In the genomic region with DNA sequence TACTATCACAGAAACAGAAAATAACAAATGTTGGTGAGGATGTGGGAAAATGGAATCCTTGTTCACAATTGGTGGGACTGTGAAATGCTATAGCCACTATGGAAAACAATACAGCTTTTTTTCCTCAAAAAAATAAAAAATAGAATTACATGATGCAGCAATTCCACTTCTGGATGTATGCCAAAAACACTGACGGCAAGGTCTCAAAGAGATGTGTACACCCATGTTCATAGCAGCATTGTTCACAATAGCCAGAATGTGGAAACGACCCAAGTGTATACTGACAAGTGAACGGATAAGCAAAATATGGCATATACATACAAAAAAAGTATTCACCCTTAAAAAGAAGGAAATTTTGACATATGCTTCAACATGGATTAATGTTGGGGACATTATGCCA, we compare ENCODE assay signal across 30 cellular contexts.
"Had no signal": no experiment of that assay in that cellular context is flagged by ENCODE, and none has a peak within 500 bp of the region (broad histone marks: within the 10 kb centered on the region; RNA-seq: fewer than 3 reads in every experiment).

No MANE protein-coding gene starts in this region.

- H3K4me1 ChIP-seq: esophagus squamous epithelium, foreskin keratinocyte, heart right ventricle, left lung, neural progenitor cell, parathyroid adenoma, right lobe of liver, suprapubic skin, transverse colon, upper lobe of right lung, uterus had no signal

- H3K4me3 Mint-ChIP-seq: effector memory CD8-positive, alpha-beta T cell; naive thymus-derived CD4-positive, alpha-beta T cell; nephron; neural progenitor cell; stimulated activated naive CD8-positive, alpha-beta T cell treated with anti-CD3 and anti-CD28 coated beads, Interleukin-15, amount 100 ng/mL, for 72 hours had no signal

- H3K4me2 ChIP-seq: neural progenitor cell had no signal

- H3K27me3 Mint-ChIP-seq: effector memory CD8-positive, alpha-beta T cell; naive thymus-derived CD4-positive, alpha-beta T cell; progenitor cell of endocrine pancreas; stimulated activated naive CD8-positive, alpha-beta T cell treated with anti-CD3 and anti-CD28 coated beads, Interleukin-15, amount 100 ng/mL, for 72 hours had no signal

- H3K36me3 ChIP-seq: esophagus squamous epithelium, heart right ventricle, left lung, neural progenitor cell, right lobe of liver, suprapubic skin, transverse colon, upper lobe of right lung, uterus had no signal

- H3K79me2 ChIP-seq: parathyroid adenoma had no signal

- H3K4me1 Mint-ChIP-seq: nephron; neural progenitor cell; stimulated activated naive CD8-positive, alpha-beta T cell treated with anti-CD3 and anti-CD28 coated beads, Interleukin-15, amount 100 ng/mL, for 72 hours had no signal

- H3K4me3 ChIP-seq: coronary artery, esophagus squamous epithelium, heart right ventricle, left lung, neural progenitor cell, right lobe of liver, suprapubic skin, transverse colon, upper lobe of right lung, uterus had no signal

- H3K36me3 Mint-ChIP-seq: neural progenitor cell had no signal

- H3K9me3 Mint-ChIP-seq: effector memory CD8-positive, alpha-beta T cell; nephron had no signal

- ATAC-seq: effector memory CD8-positive, alpha-beta T cell; foreskin keratinocyte; heart right ventricle; left cardiac atrium; left lung; naive thymus-derived CD4-positive, alpha-beta T cell; right lobe of liver; stimulated activated naive CD8-positive, alpha-beta T cell treated with anti-CD3 and anti-CD28 coated beads, Interleukin-15, amount 100 ng/mL, for 72 hours; upper lobe of right lung had no signal

- H3K9ac ChIP-seq: neural progenitor cell, parathyroid adenoma had no signal

- DNase-seq: dermis blood vessel endothelial cell; effector memory CD8-positive, alpha-beta T cell; erythroblast; esophagus squamous epithelium; foreskin keratinocyte; glutamatergic neuron; heart right ventricle; hippocampal formation; left cardiac atrium; left lung; mesenchymal stem cell; midbrain; naive thymus-derived CD4-positive, alpha-beta T cell; right lobe of liver; small intestine; stimulated activated CD4-positive, alpha-beta T cell treated with anti-CD3 and anti-CD28 coated beads, Interleukin-15, amount 100 ng/mL, for 24 hours; stimulated activated CD4-positive, alpha-beta T cell treated with anti-CD3 and anti-CD28 coated beads, Interleukin-2, amount 100 ng/mL, for 48 hours; stimulated activated naive CD4-positive, alpha-beta T cell; stimulated activated naive CD8-positive, alpha-beta T cell treated with anti-CD3 and anti-CD28 coated beads, Interleukin-15, amount 100 ng/mL, for 72 hours; transverse colon; upper lobe of right lung; uterus had no signal

- H3K27ac ChIP-seq: coronary artery, esophagus squamous epithelium, foreskin keratinocyte, heart right ventricle, left lung, neural progenitor cell, parathyroid adenoma, right lobe of liver, suprapubic skin, transverse colon, upper lobe of right lung, uterus had no signal

- H3K27me3 ChIP-seq: esophagus squamous epithelium, foreskin keratinocyte, heart right ventricle, left lung, neural progenitor cell, right lobe of liver, suprapubic skin, transverse colon, upper lobe of right lung, uterus had no signal

- H3K27ac Mint-ChIP-seq: effector memory CD8-positive, alpha-beta T cell; naive thymus-derived CD4-positive, alpha-beta T cell; nephron; neural progenitor cell; progenitor cell of endocrine pancreas; stimulated activated naive CD8-positive, alpha-beta T cell treated with anti-CD3 and anti-CD28 coated beads, Interleukin-15, amount 100 ng/mL, for 72 hours had no signal

- FAIRE-seq: endometrium, islet of Langerhans, small intestine had no signal
